ENCODE assay signal across 16 cellular contexts in the genomic region with DNA sequence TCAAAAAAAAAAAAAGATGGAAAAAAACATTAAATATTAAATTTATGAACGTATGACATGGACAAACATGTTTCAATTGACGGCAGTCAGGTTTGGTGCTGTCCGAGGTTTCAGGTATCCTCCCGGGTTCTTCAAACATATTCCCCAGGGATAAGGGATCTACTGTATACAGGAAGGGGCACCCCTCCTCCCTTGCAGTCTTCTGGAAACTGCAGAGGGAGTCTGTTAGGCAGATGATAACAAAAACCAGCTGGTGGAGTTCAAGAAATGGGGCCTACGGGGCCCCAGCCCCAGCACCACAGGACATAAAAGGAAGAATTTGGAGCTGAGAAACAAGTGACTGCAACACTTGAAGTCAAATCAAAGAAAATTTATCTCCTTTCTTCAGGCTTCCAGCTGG. TPM values are rescaled to one million over a fixed set of nuclear protein-coding genes. Genes with fewer than 3 reads are reported as not detected.
DNase-seq lines count a peak whose midpoint lies in the region; ATAC-seq and TF ChIP-seq lines count a peak whose summit lies in the region.
"Had no signal": no experiment of that assay in that cellular context is flagged by ENCODE, and none has a peak within 500 bp of the region (broad histone marks: within the 10 kb centered on the region; RNA-seq: fewer than 3 reads in every experiment).

No MANE protein-coding gene starts in this region.

- no peak for TF ChIP-seq POLR2A in erythroblast (IDR thresholded peaks at IDR 0.05; ENCODE audit: low read length)

- no peaks in the 10 kb centered on the region for H3K9me3 ChIP-seq in upper lobe of right lung

- no peaks in the 10 kb centered on the region for H3K4me1 Mint-ChIP-seq in nephron
- H3K4me1 Mint-ChIP-seq: IgD-negative memory B cell had no signal

- H3K4me3 Mint-ChIP-seq in nephron: no peak overlapping the region
- H3K4me3 Mint-ChIP-seq: IgD-negative memory B cell had no signal

- CTCF ChIA-PET in RWPE1 (lab: Yijun Ruan, JAX): interaction anchor here (0.7 kb wide), 1 partner anchor 11 kb away, joined by 3 read pairs; no protein-coding TSS in a partner anchor

- ATAC-seq in upper lobe of right lung: no peak
- ATAC-seq: Right ventricle myocardium inferior had no signal

- no peak overlapping the region for H3K4me3 ChIP-seq in Jurkat, Clone E6-1 (ENCODE audit: low read length)
- H3K4me3 ChIP-seq in upper lobe of right lung: no peak overlapping the region

- H3K4me1 ChIP-seq in upper lobe of right lung: no peaks in the 10 kb centered on the region

- peaks cover 100% of the 10 kb centered on the region for H3K36me3 ChIP-seq in upper lobe of right lung

- POLR2A ChIA-PET in RWPE1 (lab: Yijun Ruan, JAX; ENCODE audit: low non-redundant PET): interaction anchor here (0.5 kb wide), 1 partner anchor 17 kb away, joined by 3 read pairs; no protein-coding TSS in a partner anchor

- H3K27me3 Mint-ChIP-seq in nephron (ENCODE audit: low read depth): no peaks in the 10 kb centered on the region
- H3K27me3 Mint-ChIP-seq: IgD-negative memory B cell had no signal

- peak overlapping the region; percentile 40 to 80 (median 51) for H3K27ac Mint-ChIP-seq in nephron
- H3K27ac Mint-ChIP-seq: IgD-negative memory B cell had no signal

- TF ChIP-seq CTCF in nephron (IDR thresholded peaks at IDR 0.05; ENCODE audit: unreplicated experiment in 3 of 3) (no peak), RWPE1 (conservative IDR thresholded peaks at IDR 0.05; ENCODE audit: low read depth) (no peak), upper lobe of right lung (IDR thresholded peaks at IDR 0.05) (no peak)

- peaks cover 83% of the 10 kb centered on the region for H3K36me3 Mint-ChIP-seq in nephron (ENCODE audit: low read depth)

- intact Hi-C loops in upper lobe of right lung (cut with DNase I): no loop called here

- no peak overlapping the region for H3K27ac ChIP-seq in RWPE1
- H3K27ac ChIP-seq in upper lobe of right lung: no peak overlapping the region
- H3K27ac ChIP-seq: C4-2B had no signal

- DNase-seq in NCI-H2171 treated with DMSO at 0.1 percent for 48 hours (lab: John Stamatoyannopoulos, UW) (peak; percentile 30), NCI-H2171 (lab: John Stamatoyannopoulos, UW) (no peak), erythroblast (lab: John Stamatoyannopoulos, UW) (peak; percentile 71 to 86), NCI-H1694 (lab: John Stamatoyannopoulos, UW) (no peak), RWPE1 (ENCODE audit: low spot score) (no peak), upper lobe of right lung (no peak)
- DNase-seq in Jurkat, Clone E6-1 (ENCODE audit: low read depth, low spot score): peak; percentile 32
- DNase-seq: 8988T, H7, NCI-H146, NCI-H2107, NCI-H82 had no signal

- no peaks in the 10 kb centered on the region for H3K27me3 ChIP-seq in upper lobe of right lung

- no peaks in the 10 kb centered on the region for H3K9me3 Mint-ChIP-seq in nephron
- H3K9me3 Mint-ChIP-seq: IgD-negative memory B cell had no signal

RNA-seq across cellular contexts. Expression of a gene that starts 32.2 kb away (rescaled TPM):
- 344 TPM for polyA plus RNA-seq in Jurkat, Clone E6-1 (2012; ENCODE audit: insufficient read depth, insufficient read length)
- 111 TPM for total RNA-seq in upper lobe of right lung

RNA-seq across cellular contexts. Expression of a gene that starts 35.4 kb away (rescaled TPM):
- 864 TPM for polyA plus RNA-seq in Jurkat, Clone E6-1 (2012; ENCODE audit: insufficient read depth, insufficient read length)
- total RNA-seq in upper lobe of right lung: 160 TPM

RNA-seq across cellular contexts. Expression of a gene that starts 35.7 kb away (rescaled TPM):
- 46.5 TPM for polyA plus RNA-seq in Jurkat, Clone E6-1 (2012; ENCODE audit: insufficient read depth, insufficient read length)
- 29.5 TPM for total RNA-seq in upper lobe of right lung

RNA-seq across cellular contexts. Expression of a gene that starts 42.8 kb away (rescaled TPM):
- 5.2 TPM for polyA plus RNA-seq in Jurkat, Clone E6-1 (2012; ENCODE audit: insufficient read depth, insufficient read length)
- 2.3 TPM for total RNA-seq in upper lobe of right lung
- total RNA-seq: H7 had no signal

Comparison
In these comparisons a context has a peak if more than half of its experiments do, and no peak if none do; other contexts are left out.
1. DNase-seq: peak in NCI-H2171 treated with DMSO at 0.1 percent for 48 hours (single experiment), Jurkat, Clone E6-1 (single experiment) and erythroblast (2 of 2); none in NCI-H2171 (single experiment), NCI-H1694 (single experiment), RWPE1 (single experiment) and upper lobe of right lung (single experiment).